19 cellular contexts compared by ENCODE assay signal in genomic region chr13:83929147-83929546, GRCh38.
DNase-seq lines count a peak whose midpoint lies in the region; TF ChIP-seq lines count a peak whose summit lies in the region.
"Had no signal": no experiment of that assay in that cellular context is flagged by ENCODE, and none has a peak within 500 bp of the region (broad histone marks: within the 10 kb centered on the region; RNA-seq: fewer than 3 reads in every experiment).

No MANE protein-coding gene starts in this region.

- no peak for TF ChIP-seq CTCF in epithelial cell of esophagus (IDR thresholded peaks at IDR 0.05; ENCODE audit: insufficient read depth, low read depth, low read length, missing control alignments)

- H3K9ac ChIP-seq in BLaER1: no peak overlapping the region

- peaks cover 8% of the 10 kb centered on the region for H3K4me1 ChIP-seq in BLaER1
- H3K4me1 ChIP-seq: A549 had no signal

- no peaks in the 10 kb centered on the region for H3K36me3 ChIP-seq in BLaER1

- H3K4me3 ChIP-seq in BLaER1: no peak overlapping the region
- H3K4me3 ChIP-seq in epithelial cell of esophagus (ENCODE audit: low read length): no peak overlapping the region
- H3K4me3 ChIP-seq: A549, K562 had no signal

- peak overlapping the region; percentile 30 for H3K4me2 ChIP-seq in BLaER1
- H3K4me2 ChIP-seq: A549 had no signal

- no peaks in the 10 kb centered on the region for H3K9me3 ChIP-seq in BLaER1
- H3K9me3 ChIP-seq: A549 had no signal

- H4K20me1 ChIP-seq in BLaER1: no peaks in the 10 kb centered on the region

- H3K27me3 ChIP-seq in BLaER1: no peaks in the 10 kb centered on the region

- no peak overlapping the region for H3K27ac ChIP-seq in BLaER1
- H3K27ac ChIP-seq: A549 had no signal

- DNase-seq in EH (ENCODE audit: low read depth): peak; percentile 9
- peak; percentile 6 for DNase-seq in OCI-M1 (lab: John Stamatoyannopoulos, UW)
- DNase-seq in epithelial cell of esophagus (ENCODE audit: low read depth): peak; percentile 24
- no peak for DNase-seq in activated T-cell treated with anti-CD3 and anti-CD28 coated beads, Interleukin-2, amount 50 U/mL, for 1 hour
- no peak for DNase-seq in CD1c-positive myeloid dendritic cell (ENCODE audit: extremely low spot score)
- DNase-seq in T-helper 1 cell: no peak
- DNase-seq in pons (ENCODE audit: low spot score): no peak
- DNase-seq: CD8-positive, alpha-beta T cell; DMS53; H9; HFFc6; NCI-H1092; NCI-H1436; NCI-H1930; NCI-H226; NCI-H510A treated with DMSO at 0.1 percent for 48 hours had no signal

Comparison
In these comparisons a context has a peak if more than half of its experiments do, and no peak if none do; other contexts are left out.
1. DNase-seq: peak in EH (single experiment), OCI-M1 (single experiment) and epithelial cell of esophagus (single experiment); none in activated T-cell treated with anti-CD3 and anti-CD28 coated beads, Interleukin-2, amount 50 U/mL, for 1 hour (single experiment), CD1c-positive myeloid dendritic cell (single experiment), T-helper 1 cell (0 of 5) and pons (single experiment).